22 cellular contexts compared by ENCODE assay signal in the genomic region with DNA sequence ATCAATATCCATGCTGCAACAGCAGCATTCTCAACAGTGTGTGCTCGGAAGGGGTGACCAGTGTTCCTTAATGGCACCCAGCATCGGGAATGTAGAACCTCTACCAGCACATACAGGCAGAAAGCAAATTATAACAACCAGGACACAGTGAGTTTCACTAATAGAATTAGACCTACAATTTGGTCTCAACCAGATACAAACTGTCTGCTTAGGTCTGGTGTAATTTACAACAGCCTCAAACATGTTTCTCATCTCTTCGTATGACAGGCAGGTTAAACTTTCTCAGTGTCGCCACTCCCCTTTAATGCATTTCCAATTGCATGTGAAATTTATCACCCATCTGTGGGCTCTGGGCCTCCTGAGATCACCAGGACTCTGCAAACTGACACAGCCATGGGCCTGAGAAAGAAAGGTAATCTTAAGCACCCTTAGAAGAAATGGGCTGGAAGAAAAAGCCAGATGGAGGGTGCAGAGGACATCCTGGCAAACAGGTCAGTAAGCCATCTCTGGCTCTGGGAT.
"Had no signal": no experiment of that assay in that cellular context is flagged by ENCODE, and none has a peak within 500 bp of the region (broad histone marks: within the 10 kb centered on the region; RNA-seq: fewer than 3 reads in every experiment).

No MANE protein-coding gene starts in this region.

- H3K27me3 ChIP-seq: esophagus squamous epithelium, gastroesophageal sphincter, neutrophil, ovary, tibial artery, upper lobe of left lung, uterus had no signal

- H3K4me1 Mint-ChIP-seq: naive B cell; stimulated activated effector memory CD8-positive, alpha-beta T cell treated with anti-CD3 and anti-CD28 coated beads, Interleukin-12 subunit alpha, Interleukin-12 subunit beta, amount 100 ng/mL, for 72 hours had no signal

- FAIRE-seq: colon, kidney had no signal

- H3K27ac Mint-ChIP-seq: dendritic cell treated with granulocyte-macrophage colony-stimulating factor and Interleukin-4, amounts not matched to agents 40 ng/mL and 50 ng/mL, for 4 days; effector memory CD8-positive, alpha-beta T cell; naive B cell; progenitor cell of endocrine pancreas; stimulated activated effector memory CD8-positive, alpha-beta T cell treated with anti-CD3 and anti-CD28 coated beads, Interleukin-12 subunit alpha, Interleukin-12 subunit beta, amount 100 ng/mL, for 72 hours had no signal

- H3K4me1 ChIP-seq: upper lobe of left lung, uterus had no signal

- DNase-seq: effector memory CD8-positive, alpha-beta T cell; esophagus squamous epithelium; foreskin fibroblast; kidney; left cardiac atrium; left ventricle myocardium superior; mesendoderm; naive B cell; ovary; right cardiac atrium; stimulated activated CD4-positive, alpha-beta T cell treated with anti-CD3 and anti-CD28 coated beads, Interleukin-4, amount 100 ng/mL, for 1 hour; stimulated activated CD8-positive, alpha-beta memory T cell treated with anti-CD3 and anti-CD28 coated beads, Interleukin-4, amount 100 ng/mL, for 48 hours; stimulated activated naive CD8-positive, alpha-beta T cell treated with anti-CD3 and anti-CD28 coated beads, Interleukin-15, Interleukin-2, amounts not matched to agents 100 U/mL and 50 U/mL, for 24 hours; tibial artery; upper lobe of left lung; uterus had no signal

- H3K9me3 ChIP-seq: esophagus squamous epithelium, neutrophil, ovary, tibial artery, upper lobe of left lung, uterus had no signal

- H3K27me3 Mint-ChIP-seq: effector memory CD8-positive, alpha-beta T cell; progenitor cell of endocrine pancreas had no signal

- H3K27ac ChIP-seq: esophagus squamous epithelium, gastroesophageal sphincter, neutrophil, ovary, tibial artery, upper lobe of left lung, uterus had no signal

- ATAC-seq: effector memory CD8-positive, alpha-beta T cell; gastroesophageal sphincter; left cardiac atrium; left ventricle myocardium superior; right cardiac atrium; stimulated activated effector memory CD8-positive, alpha-beta T cell treated with anti-CD3 and anti-CD28 coated beads, Interleukin-12 subunit alpha, Interleukin-12 subunit beta, amount 100 ng/mL, for 72 hours; stimulated activated naive CD8-positive, alpha-beta T cell treated with anti-CD3 and anti-CD28 coated beads, Interleukin-15, Interleukin-2, amounts not matched to agents 100 U/mL and 50 U/mL, for 24 hours had no signal

- H3K4me3 Mint-ChIP-seq: dendritic cell treated with granulocyte-macrophage colony-stimulating factor and Interleukin-4, amounts not matched to agents 40 ng/mL and 50 ng/mL, for 4 days; effector memory CD8-positive, alpha-beta T cell; naive B cell; stimulated activated effector memory CD8-positive, alpha-beta T cell treated with anti-CD3 and anti-CD28 coated beads, Interleukin-12 subunit alpha, Interleukin-12 subunit beta, amount 100 ng/mL, for 72 hours had no signal

- H3K36me3 Mint-ChIP-seq: naive B cell; stimulated activated effector memory CD8-positive, alpha-beta T cell treated with anti-CD3 and anti-CD28 coated beads, Interleukin-12 subunit alpha, Interleukin-12 subunit beta, amount 100 ng/mL, for 72 hours had no signal

- H3K36me3 ChIP-seq: gastroesophageal sphincter, neutrophil, ovary, tibial artery, upper lobe of left lung, uterus had no signal

- H3K4me3 ChIP-seq: esophagus squamous epithelium, gastroesophageal sphincter, ovary, tibial artery, upper lobe of left lung, uterus had no signal

- H3K9me3 Mint-ChIP-seq: dendritic cell treated with granulocyte-macrophage colony-stimulating factor and Interleukin-4, amounts not matched to agents 40 ng/mL and 50 ng/mL, for 4 days had no signal
